9 cellular contexts compared by ENCODE assay signal in genomic region chr19:7941895-7942596, GRCh38. TPM values are rescaled to one million over a fixed set of nuclear protein-coding genes. Genes with fewer than 3 reads are reported as not detected.
DNase-seq lines count a peak whose midpoint lies in the region; ATAC-seq and TF ChIP-seq lines count a peak whose summit lies in the region.
"Had no signal": no experiment of that assay in that cellular context is flagged by ENCODE, and none has a peak within 500 bp of the region (broad histone marks: within the 10 kb centered on the region; RNA-seq: fewer than 3 reads in every experiment).

No MANE protein-coding gene starts in this region.

- CTCF ChIA-PET in AG04450 (lab: Charles Lee), result interaction anchor here (0.8 to 3.9 kb wide), 5 partner anchors 13 to 310 kb away, joined by 3 to 57 read pairs (median 39); no protein-coding TSS in a partner anchor
- CTCF ChIA-PET in HCT116 (lab: Charles Lee), result interaction anchor here (1.2 kb wide), 1 partner anchor 21 kb away, joined by 3 read pairs; the partner anchor contains the start of gene SNAPC2

- H3K4me1 Mint-ChIP-seq in activated naive CD8-positive, alpha-beta T cell treated with anti-CD3 and anti-CD28 coated beads, Interleukin-2, amount 50 U/mL, for 24 hours, result peaks cover 44% of the 10 kb centered on the region

- in situ Hi-C loops in ACHN (cut with HindIII; ENCODE audit: low pct_ligation_motif_present, low pct_unique_long_range_greater_than_20kb, low sequenced_read_pairs), result no loop called here

- H3K36me3 ChIP-seq in HCT116 (ENCODE audit: control insufficient read depth in 1 of 2, insufficient read depth in 2 of 2, low read length in 2 of 2) (peaks cover 17 to 28% of the 10 kb centered on the region in 2 experiments; a peak in 3 of 4 replicates), mesodermal cell (ENCODE audit: control insufficient read depth, insufficient read depth, low read length) (peaks cover 38% of the 10 kb centered on the region), gastroesophageal sphincter (peaks cover 0 to 46% of the 10 kb centered on the region in 2 donors)

- intact Hi-C loops in HCT116 (cut with micrococcal nuclease), result loop anchor here (5.0 kb wide), 1 partner anchor 215 kb away; no protein-coding TSS in a partner anchor

- no peak for TF ChIP-seq EP300 in gastroesophageal sphincter (IDR thresholded peaks at IDR 0.05)

- H3K4me3 ChIP-seq in AG04450 (ENCODE audit: low read depth, low read length), result peak overlapping the region; percentile 96
- peak overlapping the region; percentile 96 to 99 for H3K4me3 ChIP-seq in HCT116 (replicated peaks in 1 of 2; ENCODE audit: low read depth in 1 of 2, low read length in 2 of 2)
- peak overlapping the region; percentile 88 for H3K4me3 ChIP-seq in mesodermal cell (ENCODE audit: extremely low read depth, insufficient read depth, low read length, poor library complexity, severe bottlenecking)
- peak overlapping the region in 1 of 2 donors; percentile 72 for H3K4me3 ChIP-seq in gastroesophageal sphincter

- H3K4me1 ChIP-seq in HCT116 (ENCODE audit: control insufficient read depth in 1 of 2, insufficient read depth in 2 of 2, low read length in 2 of 2) (peaks cover 13 to 25% of the 10 kb centered on the region in 2 experiments), mesodermal cell (ENCODE audit: control insufficient read depth, insufficient read depth, low read length, poor library complexity, severe bottlenecking) (peaks cover 5% of the 10 kb centered on the region), gastroesophageal sphincter (peaks cover 0 to 69% (median 18%) of the 10 kb centered on the region in 3 donors)

- H3K9me3 ChIP-seq in AG04450 (ENCODE audit: control insufficient read depth, insufficient read depth, low read length) (peaks cover 3% of the 10 kb centered on the region; the same call in 1 of the 2 replicates), HCT116 (ENCODE audit: control insufficient read depth in 1 of 2, insufficient read depth in 1 of 2, low read depth in 1 of 2, low read length in 2 of 2) (no peaks in the 10 kb centered on the region), mesodermal cell (ENCODE audit: control insufficient read depth, low read length) (no peaks in the 10 kb centered on the region), gastroesophageal sphincter (no peaks in the 10 kb centered on the region)

- peaks cover 50% of the 10 kb centered on the region for H3K79me2 ChIP-seq in HCT116 (ENCODE audit: insufficient read depth, low read length)

- H3K27me3 ChIP-seq in AG04450 (ENCODE audit: control insufficient read depth, insufficient read depth, low read length) (no peaks in the 10 kb centered on the region), HCT116 (ENCODE audit: insufficient read depth, low read length) (no peaks in the 10 kb centered on the region), gastroesophageal sphincter (no peaks in the 10 kb centered on the region)

- no peaks in the 10 kb centered on the region for H3K9me2 ChIP-seq in HCT116 (ENCODE audit: insufficient read depth)

- peak overlapping the region; percentile 90 for H3K4me3 Mint-ChIP-seq in activated naive CD8-positive, alpha-beta T cell treated with anti-CD3 and anti-CD28 coated beads, Interleukin-2, amount 50 U/mL, for 24 hours

- no peaks in the 10 kb centered on the region for H4K20me1 ChIP-seq in HCT116 (ENCODE audit: insufficient read depth)

- H3K36me3 Mint-ChIP-seq in activated naive CD8-positive, alpha-beta T cell treated with anti-CD3 and anti-CD28 coated beads, Interleukin-2, amount 50 U/mL, for 24 hours (ENCODE audit: low read depth), result peaks cover 20% of the 10 kb centered on the region

- RAD21 ChIA-PET in HCT116 (lab: Charles Lee; ENCODE audit: low non-redundant PET in 1 of 2, low total read pairs in 2 of 2, uncharacterized antibody in 2 of 2, unreplicated experiment in 2 of 2), result no interaction called here

- H3K27ac ChIP-seq in AG04450 (ENCODE audit: low read depth, low read length) (no peak overlapping the region), HCT116 (ENCODE audit: low read depth, low read length) (0 out of 2 replicates have a peak overlapping the region, but pooled peaks have one; percentile 77), mesodermal cell (ENCODE audit: low read depth, low read length, severe bottlenecking) (no peak overlapping the region), gastroesophageal sphincter (peak overlapping the region in 2 of 4 donors; percentile 92 to 97)

- H2AFZ ChIP-seq in HCT116 (ENCODE audit: low read depth, low read length, poor library complexity, severe bottlenecking), result no peak overlapping the region

- no peaks in the 10 kb centered on the region for H3K27me3 Mint-ChIP-seq in activated naive CD8-positive, alpha-beta T cell treated with anti-CD3 and anti-CD28 coated beads, Interleukin-2, amount 50 U/mL, for 24 hours

- H3K9ac ChIP-seq in HCT116 (ENCODE audit: low read length), result peak overlapping the region; percentile 96

- TF ChIP-seq CTCF in AG04450 (IDR thresholded peaks at IDR 0.05; ENCODE audit: low read depth, low read length), result no peak
- TF ChIP-seq CTCF in HCT116 (IDR thresholded peaks at IDR 0.05 in 2 of 3, conservative IDR thresholded peaks at IDR 0.05 in 1 of 3; ENCODE audit: borderline replicate concordance in 1 of 3, insufficient read depth in 1 of 3, low read depth in 2 of 3, low read length in 2 of 3), result no peak
- TF ChIP-seq CTCF in gastroesophageal sphincter (IDR thresholded peaks at IDR 0.05), result no peak

- 96 to 97% methylated on average over 15 of the region's 19 CpGs for WGBS in mesodermal cell (ENCODE audit: insufficient coverage in 2 of 2), 2 experiments
- WGBS in gastroesophageal sphincter (ENCODE audit: low coverage in 1 of 2), 2 donors, result 68 to 80% methylated on average over 5 of the region's 19 CpGs

- TF ChIP-seq RAD21 in HCT116 (IDR thresholded peaks at IDR 0.05; ENCODE audit: low read depth), result no peak

- BruUV-seq in HCT116 (replicated peaks; lab: Mats Ljungman, UMichigan), result TSS peak; percentile 46

- ATAC-seq in HCT116 (no peak), gastroesophageal sphincter (no peak)
- no peak for ATAC-seq in activated naive CD8-positive, alpha-beta T cell treated with anti-CD3 and anti-CD28 coated beads, Interleukin-2, amount 50 U/mL, for 24 hours

- H3K27ac Mint-ChIP-seq in activated naive CD8-positive, alpha-beta T cell treated with anti-CD3 and anti-CD28 coated beads, Interleukin-2, amount 50 U/mL, for 24 hours, result peak overlapping the region; percentile 92

- TF ChIP-seq POLR2A in HCT116 (IDR thresholded peaks at IDR 0.05; ENCODE audit: borderline replicate concordance, extremely low read depth, insufficient read depth, insufficient read length), result no peak
- no peak for TF ChIP-seq POLR2A in gastroesophageal sphincter (IDR thresholded peaks at IDR 0.05)

- H3K9me3 Mint-ChIP-seq in activated naive CD8-positive, alpha-beta T cell treated with anti-CD3 and anti-CD28 coated beads, Interleukin-2, amount 50 U/mL, for 24 hours, result no peaks in the 10 kb centered on the region

- DNase-seq in AG04450 (ENCODE audit: low read depth, low spot score) (no peak), HCT116 (ENCODE audit: low read depth, low spot score) (no peak), ACHN (no peak), glomerular visceral epithelial cell (ENCODE audit: extremely low spot score) (no peak), OCI-M1 (lab: John Stamatoyannopoulos, UW) (no peak)
- no peak for DNase-seq in activated naive CD8-positive, alpha-beta T cell treated with anti-CD3 and anti-CD28 coated beads, Interleukin-2, amount 50 U/mL, for 24 hours
- DNase-seq: GDM1 had no signal

- POLR2A ChIA-PET in AG04450 (lab: Yijun Ruan, JAX) (interaction anchor here (0.6 kb wide), 1 partner anchor 507 kb away, joined by 4 read pairs; no protein-coding TSS in a partner anchor), HCT116 (lab: Charles Lee) (interaction anchor here (2.5 kb wide), 1 partner anchor 22 kb away, joined by 23 read pairs; the partner anchor contains the start of gene SNAPC2)

- H3K4me2 ChIP-seq in HCT116 (ENCODE audit: low read length), result peak overlapping the region; percentile 92

TF ChIP-seq in HCT116, 20 proteins besides CTCF, POLR2A, EP300 and RAD21:
- TF ChIP-seq CEBPB (IDR thresholded peaks at IDR 0.05; ENCODE audit: low read depth) (no peak), ZFX (IDR thresholded peaks at IDR 0.05) (no peak)

RNA-seq across cellular contexts. Expression of gene TIMM44, which starts 1.4 kb away (rescaled TPM):
- 42.0 and 43.3 TPM in 2 replicates for polyA plus RNA-seq in AG04450 (2011; rRNA removed)
- 26.6 and 27.2 TPM in 2 replicates for polyA minus RNA-seq in AG04450 (2011; rRNA and poly(A)+ RNA removed)
- total RNA-seq in HCT116 (2021; ENCODE audit: unreplicated experiment) (136 TPM), gastroesophageal sphincter (100 to 1,000 TPM in 1 of 4 donors, 10 to 100 TPM in 3; 65.7 to 108 (median 86.4) TPM)
- 75.6 and 76.4 TPM in 2 replicates for polyA plus RNA-seq in HCT116 (2012)
- 40.1 TPM for polyA plus RNA-seq in mesodermal cell (2013, experiment 1 of 2)
- 36.8 TPM for polyA plus RNA-seq in mesodermal cell (2013, experiment 2 of 2)

RNA-seq across cellular contexts. Expression of gene CTXN1, which starts 16.1 kb away (rescaled TPM):
- 0.95 and 2.2 TPM in 2 replicates for polyA plus RNA-seq in AG04450 (2011; rRNA removed)
- polyA minus RNA-seq in AG04450 (2011; rRNA and poly(A)+ RNA removed), result 0.78 and 1.0 TPM in 2 replicates
- total RNA-seq in HCT116 (2021; ENCODE audit: unreplicated experiment), result 56.0 TPM
- polyA plus RNA-seq in HCT116 (2012), result 19.3 and 20.5 TPM in 2 replicates
- 47.8 TPM for polyA plus RNA-seq in mesodermal cell (2013, experiment 1 of 2)
- 36.4 TPM for polyA plus RNA-seq in mesodermal cell (2013, experiment 2 of 2)
- total RNA-seq in gastroesophageal sphincter, result 10 to 100 TPM; 18.3 to 33.3 (median 26.4) TPM

RNA-seq across cellular contexts. Expression of gene SNAPC2, which starts 21.9 kb away (rescaled TPM):
- polyA plus RNA-seq in AG04450 (2011; rRNA removed), result 12.1 and 17.7 TPM in 2 replicates
- polyA minus RNA-seq in AG04450 (2011; rRNA and poly(A)+ RNA removed), result 8.7 and 11.0 TPM in 2 replicates
- total RNA-seq in HCT116 (2021; ENCODE audit: unreplicated experiment) (42.9 TPM), gastroesophageal sphincter (10 to 100 TPM; 29.5 to 37.7 (median 33.4) TPM)
- polyA plus RNA-seq in HCT116 (2012), result 35.7 and 41.4 TPM in 2 replicates
- 32.0 TPM for polyA plus RNA-seq in mesodermal cell (2013, experiment 1 of 2)
- polyA plus RNA-seq in mesodermal cell (2013, experiment 2 of 2), result 26.5 TPM

RNA-seq across cellular contexts. Expression of gene TGFBR3L, which starts 27.4 kb away (rescaled TPM):
- 0.88 TPM in 1 of 2 replicates, not detected in the other for polyA plus RNA-seq in AG04450 (2011; rRNA removed)
- polyA minus RNA-seq in AG04450 (2011; rRNA and poly(A)+ RNA removed), result not detected in 2 replicates
- total RNA-seq in HCT116 (2021; ENCODE audit: unreplicated experiment) (30.9 TPM), gastroesophageal sphincter (1 to 10 TPM; 2.8 to 8.5 (median 5.4) TPM)
- 37.9 and 39.2 TPM in 2 replicates for polyA plus RNA-seq in HCT116 (2012)
- 3.5 TPM for polyA plus RNA-seq in mesodermal cell (2013, experiment 1 of 2)
- polyA plus RNA-seq in mesodermal cell (2013, experiment 2 of 2), result 1.6 TPM

RNA-seq across cellular contexts. Expression of gene MAP2K7, which starts 38.4 kb away (rescaled TPM):
- 5.6 and 6.2 TPM in 2 replicates for polyA plus RNA-seq in AG04450 (2011; rRNA removed)
- 9.0 and 9.8 TPM in 2 replicates for polyA minus RNA-seq in AG04450 (2011; rRNA and poly(A)+ RNA removed)
- 59.1 TPM for total RNA-seq in HCT116 (2021; ENCODE audit: unreplicated experiment)
- 36.4 and 43.1 TPM in 2 replicates for polyA plus RNA-seq in HCT116 (2012)
- polyA plus RNA-seq in mesodermal cell (2013, experiment 1 of 2), result 29.5 TPM
- polyA plus RNA-seq in mesodermal cell (2013, experiment 2 of 2), result 25.5 TPM
- 10 to 100 TPM; 13.9 to 23.4 (median 17.9) TPM for total RNA-seq in gastroesophageal sphincter
